ENCODE assay signal across 8 cellular contexts in genomic region chr5:113513384-113514262, GRCh38. TPM values are rescaled to one million over a fixed set of nuclear protein-coding genes. Genes with fewer than 3 reads are reported as not detected.
DNase-seq lines count a peak whose midpoint lies in the region; ATAC-seq lines count a peak whose summit lies in the region.

Gene YTHDC2, plus strand, starts transcription at chr5:113513694. Its CDS starts 202 bp downstream, at chr5:113513896.

- peak within 1 kb of the TSS; percentile 84 for H3K4me3 ChIP-seq in HUES64 (ENCODE audit: low read length)

- ATAC-seq in GM21447 (IDR thresholded peaks at IDR 0.05; ENCODE audit: unreplicated experiment): peak; percentile 96

- WGBS in HUES64: under 1% methylated on average over 69 of the region's 69 CpGs

- peaks cover 9% of the 10 kb centered on the region; the same call in 1 of the 2 replicates for H3K4me1 ChIP-seq in HUES64 (ENCODE audit: insufficient read depth, low read length)

- H3K27me3 ChIP-seq in HUES64 (ENCODE audit: insufficient read depth, low read length): no peaks in the 10 kb centered on the region

- peaks cover 28% of the 10 kb centered on the region for H3K36me3 ChIP-seq in HUES64 (ENCODE audit: insufficient read depth, low read length)

- no peaks in the 10 kb centered on the region for H3K9me3 ChIP-seq in HUES64 (ENCODE audit: insufficient read depth, low read depth, low read length)

- peak within 1 kb of the TSS; percentile 86 for H3K9ac ChIP-seq in HUES64 (ENCODE audit: low read depth, low read length)

- H3K27ac ChIP-seq in HUES64 (ENCODE audit: low read depth, low read length) (peak within 1 kb of the TSS; percentile 89), epithelial cell of prostate (peak within 1 kb of the TSS; percentile 66)

- DNase-seq in DMS 273 treated with DMSO at 0.1 percent for 48 hours (lab: John Stamatoyannopoulos, UW): peak; percentile 68
- peak; percentile 74 for DNase-seq in OCI-M1 (lab: John Stamatoyannopoulos, UW)
- DNase-seq in activated T-cell treated with anti-CD3 and anti-CD28 coated beads for 4 hours: peak; percentile 80
- no peak for DNase-seq in epithelial cell of prostate (ENCODE audit: low read depth, low spot score)
- peak; percentile 90 for DNase-seq in mucosa of gallbladder (ENCODE audit: low spot score)
- DNase-seq in stimulated activated CD8-positive, alpha-beta memory T cell treated with anti-CD3 and anti-CD28 coated beads, Interleukin-4, amount 100 ng/mL, for 48 hours: peak; percentile 92

RNA-seq across cellular contexts. Expression of gene YTHDC2, which starts in this region (rescaled TPM):
- 13.5 TPM for polyA plus RNA-seq in HUES64 (2013, experiment 1 of 2)
- polyA plus RNA-seq in HUES64 (2013, experiment 2 of 2): 12.7 TPM
- 20.3 TPM for total RNA-seq in mucosa of gallbladder
